Comparison of ENCODE assay signal across 8 cellular contexts in genomic region chr2:37084797-37085196, GRCh38. TPM values are rescaled to one million over a fixed set of nuclear protein-coding genes. Genes with fewer than 3 reads are reported as not detected.
DNase-seq lines count a peak whose midpoint lies in the region; ATAC-seq, FAIRE-seq and TF ChIP-seq lines count a peak whose summit lies in the region.

No MANE protein-coding gene starts in this region.

- peaks cover 34% of the 10 kb centered on the region for H3K4me1 ChIP-seq in HepG2 (ENCODE audit: insufficient read depth, low read length)
- peaks cover 18 to 44% (median 21%) of the 10 kb centered on the region in 4 donors for H3K4me1 ChIP-seq in transverse colon

- no peak for FAIRE-seq in HepG2 (lab: Jason Lieb, UNC)

- WGBS in HepG2 (ENCODE audit: low lambda C conversion rate), result 4% methylated on average over 10 of the region's 10 CpGs
- WGBS in transverse colon (ENCODE audit: low coverage in 1 of 2), 2 donors, result 0 to 2% methylated on average over 6 to 10 of the region's 10 CpGs

- ATAC-seq in HepG2, result no peak
- no peak for ATAC-seq in sciatic nerve

- DNase-seq in NCI-H82 (lab: John Stamatoyannopoulos, UW), result peak; percentile 23
- no peak for DNase-seq in NCI-H82 treated with DMSO at 0.1 percent for 48 hours (lab: John Stamatoyannopoulos, UW; ENCODE audit: unreplicated experiment)
- no peak for DNase-seq in astrocyte of the spinal cord (ENCODE audit: low read depth, low spot score)
- no peak for DNase-seq in HepG2 (ENCODE audit: low spot score)
- no peak for DNase-seq in transverse colon
- DNase-seq in amniotic stem cell (lab: John Stamatoyannopoulos, UW), result no peak
- DNase-seq in sciatic nerve (ENCODE audit: low spot score), result no peak
- DNase-seq in activated gamma-delta T cell treated with Interleukin-2 at 50 U/mL for 16 hours, result no peak

- TF ChIP-seq EP300 in HepG2 (IDR thresholded peaks at IDR 0.05; ENCODE audit: low read depth in 2 of 2, low read length in 2 of 2) (no peak), HepG2 (CRISPR knock-in tag; IDR thresholded peaks at IDR 0.05; ENCODE audit: borderline replicate concordance) (no peak), transverse colon (IDR thresholded peaks at IDR 0.05; ENCODE audit: low read depth) (no peak)

- TF ChIP-seq CTCF in astrocyte of the spinal cord (IDR thresholded peaks at IDR 0.05; ENCODE audit: low read depth, low read length) (no peak), HepG2 (CRISPR knock-in tag; IDR thresholded peaks at IDR 0.05) (no peak), transverse colon (IDR thresholded peaks at IDR 0.05) (no peak)

- no peaks in the 10 kb centered on the region; a peak in 1 of 5 replicates for H3K27me3 ChIP-seq in HepG2 (ENCODE audit: control insufficient read depth in 1 of 2, insufficient read depth in 2 of 2, low read length in 2 of 2)
- H3K27me3 ChIP-seq in transverse colon, result no peaks in the 10 kb centered on the region

- BruUV-seq in HepG2 (replicated peaks; lab: Mats Ljungman, UMichigan), result TSS peak; percentile 74

- peak overlapping the region; percentile 81 for H3K9ac ChIP-seq in HepG2 (ENCODE audit: insufficient read depth, low read depth, low read length)

- peaks cover 12% of the 10 kb centered on the region for H3K79me2 ChIP-seq in HepG2 (ENCODE audit: insufficient read depth, low read length)

- POLR2A ChIA-PET in HepG2 (lab: Yijun Ruan, JAX), result interaction anchor here (0.5 to 1.3 kb wide), 2 partner anchors 112 to 1293 kb away, joined by 3 read pairs; no protein-coding TSS in a partner anchor

- peak overlapping the region; percentile 44 for H3K27ac ChIP-seq in HepG2 (ENCODE audit: extremely low read length, insufficient read depth, low read length)
- peak overlapping the region; percentile 84 to 90 (median 88) for H3K27ac ChIP-seq in transverse colon

- H3K4me3 ChIP-seq in astrocyte of the spinal cord (ENCODE audit: low read depth, low read length) (peak overlapping the region; percentile 98), HepG2 (replicated peaks in 1 of 3; ENCODE audit: insufficient read depth in 1 of 3, low read depth in 2 of 3, low read length in 3 of 3) (peak overlapping the region; percentile 80 to 94 (median 90)), transverse colon (peak overlapping the region; percentile 48 to 90 (median 76))

- no peaks in the 10 kb centered on the region for H4K20me1 ChIP-seq in HepG2 (ENCODE audit: insufficient read depth, low read length)

- TF ChIP-seq POLR2A in HepG2 (IDR thresholded peaks at IDR 0.05; ENCODE audit: insufficient read depth in 1 of 2, low read depth in 2 of 2, low read length in 2 of 2), result no peak
- no peak for TF ChIP-seq POLR2A in transverse colon (IDR thresholded peaks at IDR 0.05)

- no peaks in the 10 kb centered on the region for H3K9me3 ChIP-seq in HepG2 (ENCODE audit: low read length)
- no peaks in the 10 kb centered on the region for H3K9me3 ChIP-seq in transverse colon

- H3K36me3 ChIP-seq in HepG2 (replicated peaks in 1 of 2; ENCODE audit: control insufficient read depth in 1 of 2, insufficient read depth in 2 of 2, low read length in 2 of 2) (peaks cover 5 to 10% of the 10 kb centered on the region in 2 experiments), transverse colon (peaks cover 0 to 6% (median 1%) of the 10 kb centered on the region in 4 donors)

- H2AFZ ChIP-seq in HepG2 (ENCODE audit: low read length), result peak overlapping the region; percentile 97

- CTCF ChIA-PET in HepG2 (lab: Yijun Ruan, JAX; ENCODE audit: low intra/inter-chr PET ratio, low total read pairs), result no interaction called here

- intact Hi-C loops in HepG2 (cut with micrococcal nuclease; ENCODE audit: unreplicated experiment), result loop anchor here (5.0 to 10.0 kb wide), 2 partner anchors 117 to 150 kb away; partner anchors contain the start of genes CEBPZ, NDUFAF7 and STRN
- intact Hi-C loops in transverse colon (cut with DNase I; ENCODE audit: low total_unique reads), result no loop called here
- intact Hi-C loops in sciatic nerve (cut with DNase I), result no loop called here

- no peak for TF ChIP-seq RAD21 in HepG2 (CRISPR knock-in tag; IDR thresholded peaks at IDR 0.05)

- peak overlapping the region; percentile 95 for H3K4me2 ChIP-seq in HepG2 (ENCODE audit: low read depth, low read length)

- in situ Hi-C loops in astrocyte of the spinal cord (cut with HindIII; ENCODE audit: low sequenced_read_pairs), result no loop called here
- in situ Hi-C loops in HepG2 (cut with HindIII; ENCODE audit: extremely low pct_ligation_motif_present, low pct_unique_long_range_greater_than_20kb), result no loop called here
- in situ Hi-C loops in transverse colon (cut with MboI; ENCODE audit: low pct_ligation_motif_present in 1 of 4, low pct_unique_long_range_greater_than_20kb in 1 of 4, low sequenced_read_pairs in 3 of 4), result no loop called here

TF ChIP-seq in HepG2, 621 proteins besides CTCF, POLR2A, EP300 and RAD21 (continues in another document):
- 0 out of 2 replicates have a peak, but pooled peaks have one; percentile 41 for TF ChIP-seq MZF1 (CRISPR knock-in tag; IDR thresholded peaks at IDR 0.05; ENCODE audit: borderline replicate concordance)
- TF ChIP-seq TOE1 (CRISPR knock-in tag; IDR thresholded peaks at IDR 0.05), result 0 out of 2 replicates have a peak, but pooled peaks have one; percentile 18
- no peak for TF ChIP-seq ZEB1 (IDR thresholded peaks at IDR 0.05; ENCODE audit: insufficient replicate concordance, low read depth)
- 0 out of 2 replicates have a peak, but pooled peaks have one; percentile 40 for TF ChIP-seq TARDBP (CRISPR knock-in tag; IDR thresholded peaks at IDR 0.05)
- no peak for TF ChIP-seq SNAI1 (CRISPR knock-in tag; IDR thresholded peaks at IDR 0.05; ENCODE audit: borderline replicate concordance)
- peak; percentile 13; the same call in 1 of the 2 replicates for TF ChIP-seq ELF4 (CRISPR knock-in tag; IDR thresholded peaks at IDR 0.05; ENCODE audit: borderline replicate concordance)
- no peak for TF ChIP-seq CREB3 (CRISPR knock-in tag; IDR thresholded peaks at IDR 0.05)

RNA-seq across cellular contexts. Expression of gene GPATCH11, which starts 0.5 kb away (rescaled TPM):
- total RNA-seq in HepG2 (2016; rRNA removed; fragmentation: Illumina TruSeq; extraction: Trizol), result 8.7 and 13.3 TPM in 2 replicates
- total RNA-seq in HepG2 (2016; cell fraction: cytosol; rRNA removed; fragmentation: Illumina TruSeq; extraction: Trizol; ENCODE audit: low read depth), result 0.88 and 1.0 TPM in 2 replicates
- 8.7 and 14.2 TPM in 2 replicates for total RNA-seq in HepG2 (2016; cell fraction: insoluble cytoplasmic fraction; rRNA removed; fragmentation: Illumina TruSeq; extraction: Trizol)
- 5.0 and 5.9 TPM in 2 replicates for total RNA-seq in HepG2 (2016; cell fraction: membrane; rRNA removed; fragmentation: Illumina TruSeq; extraction: Trizol)
- 5.4 TPM in 2 replicates for total RNA-seq in HepG2 (2016; cell fraction: nucleus; rRNA removed; fragmentation: Illumina TruSeq; extraction: Trizol)
- 3.0 and 3.8 TPM in 2 replicates for polyA plus RNA-seq in HepG2 (2011; rRNA removed)
- polyA plus RNA-seq in HepG2 (2011; cell fraction: cytosol; rRNA removed), result 1.4 and 2.1 TPM in 2 replicates
- 0.66 and 1.2 TPM in 2 replicates for polyA plus RNA-seq in HepG2 (2011; cell fraction: nucleus; rRNA removed)
- polyA plus RNA-seq in HepG2 (2012), result 3.4 and 5.6 TPM in 2 replicates
- 0.46 and 0.78 TPM in 2 replicates for polyA plus RNA-seq in HepG2 (2016; cell fraction: cytosol; fragmentation: Illumina TruSeq; extraction: Trizol; ENCODE audit: low read depth)
- polyA plus RNA-seq in HepG2 (2016; cell fraction: insoluble cytoplasmic fraction; fragmentation: Illumina TruSeq; extraction: Trizol; ENCODE audit: low read depth), result 12.1 and 12.2 TPM in 2 replicates
- polyA plus RNA-seq in HepG2 (2016; cell fraction: membrane; fragmentation: Illumina TruSeq; extraction: Trizol; ENCODE audit: low read depth), result 2.2 and 2.3 TPM in 2 replicates
- polyA plus RNA-seq in HepG2 (2016; cell fraction: nucleus; fragmentation: Illumina TruSeq; extraction: Trizol; ENCODE audit: insufficient read depth, low read depth), result 5.9 and 6.7 TPM in 2 replicates
- 0.96 and 2.2 TPM in 2 replicates for polyA minus RNA-seq in HepG2 (2011; rRNA and poly(A)+ RNA removed; ENCODE audit: low replicate concordance)
- 1.6 and 1.8 TPM in 2 replicates for polyA minus RNA-seq in HepG2 (2011; cell fraction: cytosol; rRNA and poly(A)+ RNA removed)
- polyA minus RNA-seq in HepG2 (2011; cell fraction: nucleus; rRNA and poly(A)+ RNA removed), result 1.9 and 2.5 TPM in 2 replicates
- 1 to 10 TPM in 3 of 4 donors, under 1 TPM in 1; 0.20 to 7.9 (median 5.7) TPM for total RNA-seq in transverse colon
- 8.9 TPM for total RNA-seq in sciatic nerve

RNA-seq across cellular contexts. Expression of gene HEATR5B, which starts 0.6 kb away (rescaled TPM):
- total RNA-seq in HepG2 (2016; rRNA removed; fragmentation: Illumina TruSeq; extraction: Trizol) (16.3 and 17.6 TPM in 2 replicates), transverse colon (10 to 100 TPM; 17.9 to 45.4 (median 29.9) TPM), sciatic nerve (25.7 TPM)
- 5.0 and 7.2 TPM in 2 replicates for total RNA-seq in HepG2 (2016; cell fraction: cytosol; rRNA removed; fragmentation: Illumina TruSeq; extraction: Trizol; ENCODE audit: low read depth)
- total RNA-seq in HepG2 (2016; cell fraction: insoluble cytoplasmic fraction; rRNA removed; fragmentation: Illumina TruSeq; extraction: Trizol), result 16.6 and 17.0 TPM in 2 replicates
- total RNA-seq in HepG2 (2016; cell fraction: membrane; rRNA removed; fragmentation: Illumina TruSeq; extraction: Trizol), result 5.5 and 5.7 TPM in 2 replicates
- total RNA-seq in HepG2 (2016; cell fraction: nucleus; rRNA removed; fragmentation: Illumina TruSeq; extraction: Trizol), result 24.9 TPM in 2 replicates
- polyA plus RNA-seq in HepG2 (2011; rRNA removed), result 11.1 and 12.7 TPM in 2 replicates
- 5.1 and 7.4 TPM in 2 replicates for polyA plus RNA-seq in HepG2 (2011; cell fraction: cytosol; rRNA removed)
- 20.0 and 23.9 TPM in 2 replicates for polyA plus RNA-seq in HepG2 (2011; cell fraction: nucleus; rRNA removed)
- 7.9 and 8.6 TPM in 2 replicates for polyA plus RNA-seq in HepG2 (2012)
- 0.35 and 0.62 TPM in 2 replicates for polyA plus RNA-seq in HepG2 (2016; cell fraction: cytosol; fragmentation: Illumina TruSeq; extraction: Trizol; ENCODE audit: low read depth)
- 6.1 and 6.9 TPM in 2 replicates for polyA plus RNA-seq in HepG2 (2016; cell fraction: insoluble cytoplasmic fraction; fragmentation: Illumina TruSeq; extraction: Trizol; ENCODE audit: low read depth)
- polyA plus RNA-seq in HepG2 (2016; cell fraction: membrane; fragmentation: Illumina TruSeq; extraction: Trizol; ENCODE audit: low read depth), result 0.68 and 0.74 TPM in 2 replicates
- polyA plus RNA-seq in HepG2 (2016; cell fraction: nucleus; fragmentation: Illumina TruSeq; extraction: Trizol; ENCODE audit: insufficient read depth, low read depth), result 20.2 and 22.8 TPM in 2 replicates
- 21.1 and 25.1 TPM in 2 replicates for polyA minus RNA-seq in HepG2 (2011; rRNA and poly(A)+ RNA removed; ENCODE audit: low replicate concordance)
- 11.4 and 11.5 TPM in 2 replicates for polyA minus RNA-seq in HepG2 (2011; cell fraction: cytosol; rRNA and poly(A)+ RNA removed)
- 52.8 and 57.9 TPM in 2 replicates for polyA minus RNA-seq in HepG2 (2011; cell fraction: nucleus; rRNA and poly(A)+ RNA removed)
